In the genomic region with DNA sequence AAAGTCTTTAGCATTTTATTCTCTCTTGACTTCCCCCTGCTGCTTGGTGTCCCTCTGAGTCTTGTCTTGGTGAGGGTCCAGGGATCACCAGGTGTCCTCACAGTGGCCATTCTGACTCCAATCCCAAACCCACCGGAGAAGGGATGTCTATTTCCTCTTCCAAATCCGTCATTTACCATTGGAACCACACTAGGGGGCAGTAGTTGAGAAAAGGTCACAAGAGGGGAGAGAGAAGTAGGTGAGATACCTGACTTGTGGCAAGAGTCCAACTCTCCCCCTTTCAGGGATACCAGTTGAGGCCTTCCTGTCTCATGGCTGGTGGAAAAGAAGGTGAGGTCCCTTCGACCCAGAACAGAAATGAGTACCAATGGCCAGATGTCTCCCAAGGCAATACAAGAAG, we compare ENCODE assay signal across 3 cellular contexts. TPM values are rescaled to one million over a fixed set of nuclear protein-coding genes. Genes with fewer than 3 reads are reported as not detected.
"Had no signal": no experiment of that assay in that cellular context is flagged by ENCODE, and none has a peak within 500 bp of the region (broad histone marks: within the 10 kb centered on the region; RNA-seq: fewer than 3 reads in every experiment).

No MANE protein-coding gene starts in this region.

RNA-seq across cellular contexts. Expression of a gene that starts 21.9 kb away (rescaled TPM):
- total RNA-seq: H4, H7 had no signal
- polyA plus RNA-seq: H1 had no signal
